Comparison of ENCODE assay signal across 1 cellular context in genomic region chr19:1824252-1824622, GRCh38.
TF ChIP-seq lines count a peak whose summit lies in the region.

No MANE protein-coding gene starts in this region.

TF ChIP-seq in WTC11, 78 proteins besides CTCF, POLR2A, EP300 and RAD21 (continued from another document):
- TF ChIP-seq, protein P1, sequence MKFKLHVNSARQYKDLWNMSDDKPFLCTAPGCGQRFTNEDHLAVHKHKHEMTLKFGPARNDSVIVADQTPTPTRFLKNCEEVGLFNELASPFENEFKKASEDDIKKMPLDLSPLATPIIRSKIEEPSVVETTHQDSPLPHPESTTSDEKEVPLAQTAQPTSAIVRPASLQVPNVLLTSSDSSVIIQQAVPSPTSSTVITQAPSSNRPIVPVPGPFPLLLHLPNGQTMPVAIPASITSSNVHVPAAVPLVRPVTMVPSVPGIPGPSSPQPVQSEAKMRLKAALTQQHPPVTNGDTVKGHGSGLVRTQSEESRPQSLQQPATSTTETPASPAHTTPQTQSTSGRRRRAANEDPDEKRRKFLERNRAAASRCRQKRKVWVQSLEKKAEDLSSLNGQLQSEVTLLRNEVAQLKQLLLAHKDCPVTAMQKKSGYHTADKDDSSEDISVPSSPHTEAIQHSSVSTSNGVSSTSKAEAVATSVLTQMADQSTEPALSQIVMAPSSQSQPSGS (CRISPR knock-in tag; IDR thresholded peaks at IDR 0.05; ENCODE audit: borderline replicate concordance, low read depth): no peak
- TF ChIP-seq FOXK1 (CRISPR knock-in tag; IDR thresholded peaks at IDR 0.05) (no peak), ZBTB21 (CRISPR knock-in tag; IDR thresholded peaks at IDR 0.05; ENCODE audit: borderline replicate concordance) (no peak), ZNF671 (CRISPR knock-in tag; IDR thresholded peaks at IDR 0.05) (no peak), E2F5 (CRISPR knock-in tag; IDR thresholded peaks at IDR 0.05) (no peak)
TF ChIP-seq in WTC11: peak in this region for 0.
